21 cellular contexts compared by ENCODE assay signal in the genomic region with DNA sequence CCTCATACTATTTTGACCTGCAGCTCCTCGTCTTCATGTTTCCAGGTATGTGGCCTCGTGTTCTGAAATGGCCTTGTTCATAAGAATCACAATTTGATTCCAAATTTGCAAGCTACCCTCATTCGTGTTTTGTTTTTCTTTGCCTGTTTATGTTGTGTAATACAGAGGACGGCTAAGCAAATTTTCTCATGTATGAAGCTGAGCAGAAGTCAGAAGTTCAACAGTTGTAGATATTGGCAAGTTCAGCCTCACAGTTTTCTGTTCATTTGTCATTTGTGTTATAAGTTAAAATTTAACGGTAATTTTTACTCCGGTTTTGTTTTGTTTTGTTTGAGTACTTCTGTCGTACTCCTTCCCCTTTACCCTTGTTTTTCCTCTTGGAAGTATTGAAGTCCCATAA.
"Had no signal": no experiment of that assay in that cellular context is flagged by ENCODE, and none has a peak within 500 bp of the region (broad histone marks: within the 10 kb centered on the region; RNA-seq: fewer than 3 reads in every experiment).

No MANE protein-coding gene starts in this region.

- H2AFZ ChIP-seq: neural progenitor cell had no signal

- H3K4me2 ChIP-seq: neural progenitor cell, smooth muscle cell had no signal

- H3K9ac ChIP-seq: neural progenitor cell had no signal

- H3K27me3 ChIP-seq: heart left ventricle, neural progenitor cell, ovary, suprapubic skin, thyroid gland had no signal

- H3K36me3 ChIP-seq: ovary had no signal

- ATAC-seq: esophagus mucosa; heart left ventricle; mucosa of descending colon; naive thymus-derived CD8-positive, alpha-beta T cell; right cardiac atrium; stimulated activated effector memory CD8-positive, alpha-beta T cell treated with anti-CD3 and anti-CD28 coated beads, Interleukin-12 subunit alpha, Interleukin-12 subunit beta, amount 100 ng/mL, for 72 hours; stimulated activated naive CD8-positive, alpha-beta T cell treated with anti-CD3 and anti-CD28 coated beads, Interleukin-15, Interleukin-2, amounts not matched to agents 100 U/mL and 50 U/mL, for 24 hours had no signal

- DNase-seq: effector CD8-positive, alpha-beta T cell; heart left ventricle; hippocampal formation; kidney glomerular epithelial cell; mucosa of descending colon; naive thymus-derived CD8-positive, alpha-beta T cell; nucleus accumbens; ovary; right cardiac atrium; stimulated activated CD4-positive, alpha-beta T cell treated with anti-CD3 and anti-CD28 coated beads, Interleukin-4, amount 100 ng/mL, for 1 hour; stimulated activated CD8-positive, alpha-beta memory T cell treated with anti-CD3 and anti-CD28 coated beads, Interleukin-4, amount 100 ng/mL, for 48 hours; stimulated activated naive CD8-positive, alpha-beta T cell treated with anti-CD3 and anti-CD28 coated beads, Interleukin-15, Interleukin-2, amounts not matched to agents 100 U/mL and 50 U/mL, for 24 hours; thyroid gland had no signal

- H3K9me3 ChIP-seq: heart left ventricle, mucosa of descending colon, ovary, suprapubic skin, thyroid gland had no signal

- H3K4me3 Mint-ChIP-seq: naive thymus-derived CD8-positive, alpha-beta T cell; neural progenitor cell; stimulated activated effector memory CD8-positive, alpha-beta T cell treated with anti-CD3 and anti-CD28 coated beads, Interleukin-12 subunit alpha, Interleukin-12 subunit beta, amount 100 ng/mL, for 72 hours; type B pancreatic cell had no signal

- H3K4me1 ChIP-seq: heart left ventricle, neural progenitor cell, suprapubic skin, thyroid gland had no signal

- H3K27ac ChIP-seq: coronary artery, heart left ventricle, neural progenitor cell, ovary, suprapubic skin, thyroid gland had no signal

- H3K27ac Mint-ChIP-seq: neural progenitor cell, progenitor cell of endocrine pancreas, type B pancreatic cell had no signal

- H3K4me3 ChIP-seq: coronary artery, heart left ventricle, mucosa of descending colon, neural progenitor cell, ovary, smooth muscle cell, suprapubic skin, thyroid gland had no signal

- H3K4me1 Mint-ChIP-seq: neural progenitor cell had no signal

- H3K9me3 Mint-ChIP-seq: naive thymus-derived CD8-positive, alpha-beta T cell; neural progenitor cell; stimulated activated effector memory CD8-positive, alpha-beta T cell treated with anti-CD3 and anti-CD28 coated beads, Interleukin-12 subunit alpha, Interleukin-12 subunit beta, amount 100 ng/mL, for 72 hours; type B pancreatic cell had no signal

- H3K27me3 Mint-ChIP-seq: naive thymus-derived CD8-positive, alpha-beta T cell; progenitor cell of endocrine pancreas; type B pancreatic cell had no signal
